In the genomic region with DNA sequence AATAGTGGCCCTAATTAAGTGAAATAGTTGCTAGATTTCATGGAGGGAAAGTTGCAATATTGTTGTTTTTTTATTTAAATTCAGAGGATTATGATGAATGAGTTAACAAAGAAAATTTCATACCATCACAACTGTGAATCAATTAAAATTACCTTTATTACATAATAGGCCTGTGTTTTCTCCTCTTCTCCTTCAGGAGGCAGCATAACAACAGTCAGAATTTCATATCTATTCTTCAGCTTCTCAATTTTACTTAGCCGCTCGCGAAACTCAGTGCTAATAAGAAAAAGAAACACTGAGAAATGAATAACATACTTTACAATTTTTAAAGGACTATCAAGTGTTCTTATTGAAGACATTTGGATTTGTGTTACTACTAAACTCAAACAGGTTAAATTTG, we compare ENCODE assay signal across 1 cellular context.
TF ChIP-seq lines count a peak whose summit lies in the region.

No MANE protein-coding gene starts in this region.

TF ChIP-seq in HCT116, 20 proteins besides CTCF, POLR2A, EP300 and RAD21:
- TF ChIP-seq, protein P1, sequence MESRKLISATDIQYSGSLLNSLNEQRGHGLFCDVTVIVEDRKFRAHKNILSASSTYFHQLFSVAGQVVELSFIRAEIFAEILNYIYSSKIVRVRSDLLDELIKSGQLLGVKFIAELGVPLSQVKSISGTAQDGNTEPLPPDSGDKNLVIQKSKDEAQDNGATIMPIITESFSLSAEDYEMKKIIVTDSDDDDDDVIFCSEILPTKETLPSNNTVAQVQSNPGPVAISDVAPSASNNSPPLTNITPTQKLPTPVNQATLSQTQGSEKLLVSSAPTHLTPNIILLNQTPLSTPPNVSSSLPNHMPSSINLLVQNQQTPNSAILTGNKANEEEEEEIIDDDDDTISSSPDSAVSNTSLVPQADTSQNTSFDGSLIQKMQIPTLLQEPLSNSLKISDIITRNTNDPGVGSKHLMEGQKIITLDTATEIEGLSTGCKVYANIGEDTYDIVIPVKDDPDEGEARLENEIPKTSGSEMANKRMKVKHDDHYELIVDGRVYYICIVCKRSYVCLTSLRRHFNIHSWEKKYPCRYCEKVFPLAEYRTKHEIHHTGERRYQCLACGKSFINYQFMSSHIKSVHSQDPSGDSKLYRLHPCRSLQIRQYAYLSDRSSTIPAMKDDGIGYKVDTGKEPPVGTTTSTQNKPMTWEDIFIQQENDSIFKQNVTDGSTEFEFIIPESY (IDR thresholded peaks at IDR 0.05; ENCODE audit: extremely low read depth, insufficient replicate concordance, low read length) = no peak
- no peak for TF ChIP-seq EZH2phosphoT487 (IDR thresholded peaks at IDR 0.05; ENCODE audit: borderline replicate concordance)
